In the genomic region with DNA sequence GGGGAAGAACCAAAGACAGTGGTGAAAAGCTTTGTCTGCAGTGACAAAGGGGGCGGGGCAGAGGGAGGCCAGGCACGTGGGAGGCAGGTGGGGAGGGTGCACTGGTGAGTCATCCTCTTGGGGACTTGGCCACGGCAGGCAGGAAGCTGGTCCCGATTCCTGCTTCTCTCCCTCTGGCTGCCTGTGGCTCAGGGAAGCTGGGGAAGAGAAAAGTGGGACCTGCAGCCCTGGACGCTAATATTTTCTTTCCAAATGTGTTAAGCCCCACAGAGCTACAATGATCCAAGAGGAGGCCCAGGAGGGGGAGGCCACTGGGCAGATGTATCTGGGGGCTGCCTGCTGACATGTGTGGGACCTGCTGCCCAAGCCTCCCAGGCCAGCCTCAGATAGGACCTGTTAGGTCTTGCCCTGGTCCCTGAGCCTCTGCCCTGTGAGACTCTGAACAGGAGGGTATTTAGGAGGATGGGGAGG, we compare ENCODE assay signal across 8 cellular contexts.
DNase-seq lines count a peak whose midpoint lies in the region; ATAC-seq, FAIRE-seq and TF ChIP-seq lines count a peak whose summit lies in the region.

No MANE protein-coding gene starts in this region.

- no peaks in the 10 kb centered on the region for H3K9me3 Mint-ChIP-seq in activated T-helper 1 cell treated with anti-CD3 and anti-CD28 coated beads, Interleukin-12 subunit alpha, Interleukin-12 subunit beta, Interleukin-2, Interleukin-4 antibody, amounts not matched to agents 30 ng/mL and 10 ng/mL and 1 ng/mL, durations not matched to agents 14 hours and 24 hours and 36 hours

- no peaks in the 10 kb centered on the region for H3K36me3 Mint-ChIP-seq in activated T-helper 1 cell treated with anti-CD3 and anti-CD28 coated beads, Interleukin-12 subunit alpha, Interleukin-12 subunit beta, Interleukin-2, Interleukin-4 antibody, amounts not matched to agents 30 ng/mL and 10 ng/mL and 1 ng/mL, durations not matched to agents 14 hours and 24 hours and 36 hours (ENCODE audit: low read depth)

- no TSS peak for BruUV-seq in K562 (replicated peaks; lab: Mats Ljungman, UMichigan)

- DNase-seq in BE2C (peak; percentile 93), NCI-H2171 (lab: John Stamatoyannopoulos, UW) (peak; percentile 29), K562 (ENCODE audit: extremely low read depth in 1 of 4, low spot score in 3 of 4) (peak; percentile 72 to 86 (median 82)), left lobe of liver (ENCODE audit: low spot score) (no peak), kidney glomerular epithelial cell (lab: John Stamatoyannopoulos, UW) (no peak)
- no peak for DNase-seq in activated T-helper 1 cell treated with anti-CD3 and anti-CD28 coated beads, Interleukin-12 subunit alpha, Interleukin-12 subunit beta, Interleukin-2, Interleukin-4 antibody, amounts not matched to agents 30 ng/mL and 10 ng/mL and 1 ng/mL, durations not matched to agents 14 hours and 24 hours and 36 hours (ENCODE audit: low spot score)

- H3K36me3 ChIP-seq in BE2C (no peaks in the 10 kb centered on the region), K562 (ENCODE audit: control insufficient read depth, insufficient read depth, low read length) (no peaks in the 10 kb centered on the region)

- POLR2A ChIA-PET in K562 (lab: Yijun Ruan, JAX): no interaction called here

- H3K9me1 ChIP-seq in K562 (ENCODE audit: control insufficient read depth, insufficient read depth, low read length): no peaks in the 10 kb centered on the region

- no peaks in the 10 kb centered on the region for H3K9me3 ChIP-seq in BE2C
- no peaks in the 10 kb centered on the region for H3K9me3 ChIP-seq in K562 (replicated peaks; ENCODE audit: control insufficient read depth, insufficient read depth, low read depth, low read length)

- H3K27me3 ChIP-seq in BE2C (no peaks in the 10 kb centered on the region), K562 (ENCODE audit: control insufficient read depth in 2 of 2, insufficient read depth in 2 of 2, low read length in 2 of 2) (peaks cover 2 to 27% of the 10 kb centered on the region in 2 experiments)

- peak; percentile 86 for FAIRE-seq in K562 (lab: Jason Lieb, UNC)

- H3K4me3 ChIP-seq in BE2C (ENCODE audit: low read depth, low read length) (no peak overlapping the region), K562 (no peak overlapping the region)

- no peak overlapping the region for H3K4me3 Mint-ChIP-seq in activated T-helper 1 cell treated with anti-CD3 and anti-CD28 coated beads, Interleukin-12 subunit alpha, Interleukin-12 subunit beta, Interleukin-2, Interleukin-4 antibody, amounts not matched to agents 30 ng/mL and 10 ng/mL and 1 ng/mL, durations not matched to agents 14 hours and 24 hours and 36 hours

- no peaks in the 10 kb centered on the region for H3K79me2 ChIP-seq in K562 (ENCODE audit: control insufficient read depth, insufficient read depth, low read length)

- TF ChIP-seq RAD21 in K562 (CRISPR knock-in tag; conservative IDR thresholded peaks at IDR 0.05 in 1 of 2, IDR thresholded peaks at IDR 0.05 in 1 of 2): no peak

- 0% methylated on average over 5 of the region's 5 CpGs for WGBS in K562 (ENCODE audit: insufficient coverage, low coverage, missing lambda C conversion rate)

- no peak overlapping the region for H3K27ac Mint-ChIP-seq in activated T-helper 1 cell treated with anti-CD3 and anti-CD28 coated beads, Interleukin-12 subunit alpha, Interleukin-12 subunit beta, Interleukin-2, Interleukin-4 antibody, amounts not matched to agents 30 ng/mL and 10 ng/mL and 1 ng/mL, durations not matched to agents 14 hours and 24 hours and 36 hours

- ATAC-seq in GM21723 (IDR thresholded peaks at IDR 0.05; ENCODE audit: unreplicated experiment): peak; percentile 70
- ATAC-seq in K562: peak; percentile 96
- peak; percentile 65 for ATAC-seq in left lobe of liver
- ATAC-seq in HG02840 (IDR thresholded peaks at IDR 0.05; ENCODE audit: low FRiP score, unreplicated experiment): no peak

- peak; percentile 15; the same call in 1 of the 2 replicates for TF ChIP-seq EP300 in K562 (IDR thresholded peaks at IDR 0.05; ENCODE audit: low read length)

- TF ChIP-seq CTCF in BE2C (IDR thresholded peaks at IDR 0.05; ENCODE audit: low read depth, low read length) (no peak), K562 (IDR thresholded peaks at IDR 0.05 in 2 of 3, conservative IDR thresholded peaks at IDR 0.05 in 1 of 3; ENCODE audit: insufficient read depth in 2 of 3, low read depth in 1 of 3, low read length in 3 of 3) (no peak)

- no peak overlapping the region for H3K4me2 ChIP-seq in K562 (ENCODE audit: insufficient read depth, low read length)

- H3K27me3 Mint-ChIP-seq in activated T-helper 1 cell treated with anti-CD3 and anti-CD28 coated beads, Interleukin-12 subunit alpha, Interleukin-12 subunit beta, Interleukin-2, Interleukin-4 antibody, amounts not matched to agents 30 ng/mL and 10 ng/mL and 1 ng/mL, durations not matched to agents 14 hours and 24 hours and 36 hours (ENCODE audit: insufficient read depth): no peaks in the 10 kb centered on the region

- in situ Hi-C loops in K562 (cut with MboI): no loop called here

- CTCF ChIA-PET in K562 (lab: Yijun Ruan, JAX; ENCODE audit: low intra/inter-chr PET ratio): no interaction called here

- peaks cover 4% of the 10 kb centered on the region; the same call in 1 of the 2 replicates for H4K20me1 ChIP-seq in K562 (replicated peaks; ENCODE audit: control insufficient read depth, insufficient read depth, low read length)

- H3K4me1 ChIP-seq in BE2C (peaks cover 35% of the 10 kb centered on the region), K562 (replicated peaks in 1 of 2; ENCODE audit: control insufficient read depth in 2 of 2, insufficient read depth in 2 of 2, low read length in 2 of 2) (no peaks in the 10 kb centered on the region; a peak in 2 of 5 replicates)

- no peak overlapping the region for H2AFZ ChIP-seq in K562 (ENCODE audit: low read depth, low read length)

- H3K4me1 Mint-ChIP-seq in activated T-helper 1 cell treated with anti-CD3 and anti-CD28 coated beads, Interleukin-12 subunit alpha, Interleukin-12 subunit beta, Interleukin-2, Interleukin-4 antibody, amounts not matched to agents 30 ng/mL and 10 ng/mL and 1 ng/mL, durations not matched to agents 14 hours and 24 hours and 36 hours (ENCODE audit: low read depth): no peaks in the 10 kb centered on the region

- H3K27ac ChIP-seq in K562 (ENCODE audit: extremely low read depth, low read depth, low read length): no peak overlapping the region

- intact Hi-C loops in K562 (cut with micrococcal nuclease): no loop called here
- intact Hi-C loops in activated T-helper 1 cell treated with anti-CD3 and anti-CD28 coated beads, Interleukin-12 subunit alpha, Interleukin-12 subunit beta, Interleukin-2, Interleukin-4 antibody, amounts not matched to agents 30 ng/mL and 10 ng/mL and 1 ng/mL, durations not matched to agents 14 hours and 24 hours and 36 hours (cut with micrococcal nuclease): loop anchor here (10.0 kb wide), 1 partner anchor 231 kb away; no protein-coding TSS in a partner anchor

- 0 out of 4 replicates have a peak overlapping the region, but pooled peaks of 1 of the 2 experiments have one; percentile 39 for H3K9ac ChIP-seq in K562 (ENCODE audit: insufficient read depth in 1 of 2, low read depth in 2 of 2, low read length in 2 of 2)

- no peak for TF ChIP-seq POLR2A in K562 (conservative IDR thresholded peaks at IDR 0.05)

TF ChIP-seq in K562, 482 proteins besides CTCF, POLR2A, EP300 and RAD21 (continues in another document):
- peak; percentile 76; the same call in 1 of the 2 replicates for TF ChIP-seq JUNB (CRISPR knock-in tag; conservative IDR thresholded peaks at IDR 0.05)
- TF ChIP-seq PHF21A (IDR thresholded peaks at IDR 0.05; ENCODE audit: borderline replicate concordance, low read depth): peak; percentile 94
- TF ChIP-seq PTBP1 (IDR thresholded peaks at IDR 0.05; ENCODE audit: low read depth, low read length): no peak
- peak; percentile 28; the same call in 1 of the 2 replicates for TF ChIP-seq NFE2 (IDR thresholded peaks at IDR 0.05; ENCODE audit: low read depth)
- no peak for TF ChIP-seq TAF1 (IDR thresholded peaks at IDR 0.05; ENCODE audit: control insufficient read depth, extremely low read depth, insufficient read depth, low read length, severe bottlenecking)
- no peak for TF ChIP-seq CREBBP (IDR thresholded peaks at IDR 0.05; ENCODE audit: low read depth, low read length)
- no peak for TF ChIP-seq HNRNPH1 (optimal IDR thresholded peaks at IDR 0.05; ENCODE audit: low read depth, low read length)
- no peak for TF ChIP-seq HDAC6 (IDR thresholded peaks at IDR 0.05; ENCODE audit: low read depth, low read length)
- TF ChIP-seq, protein P1, sequence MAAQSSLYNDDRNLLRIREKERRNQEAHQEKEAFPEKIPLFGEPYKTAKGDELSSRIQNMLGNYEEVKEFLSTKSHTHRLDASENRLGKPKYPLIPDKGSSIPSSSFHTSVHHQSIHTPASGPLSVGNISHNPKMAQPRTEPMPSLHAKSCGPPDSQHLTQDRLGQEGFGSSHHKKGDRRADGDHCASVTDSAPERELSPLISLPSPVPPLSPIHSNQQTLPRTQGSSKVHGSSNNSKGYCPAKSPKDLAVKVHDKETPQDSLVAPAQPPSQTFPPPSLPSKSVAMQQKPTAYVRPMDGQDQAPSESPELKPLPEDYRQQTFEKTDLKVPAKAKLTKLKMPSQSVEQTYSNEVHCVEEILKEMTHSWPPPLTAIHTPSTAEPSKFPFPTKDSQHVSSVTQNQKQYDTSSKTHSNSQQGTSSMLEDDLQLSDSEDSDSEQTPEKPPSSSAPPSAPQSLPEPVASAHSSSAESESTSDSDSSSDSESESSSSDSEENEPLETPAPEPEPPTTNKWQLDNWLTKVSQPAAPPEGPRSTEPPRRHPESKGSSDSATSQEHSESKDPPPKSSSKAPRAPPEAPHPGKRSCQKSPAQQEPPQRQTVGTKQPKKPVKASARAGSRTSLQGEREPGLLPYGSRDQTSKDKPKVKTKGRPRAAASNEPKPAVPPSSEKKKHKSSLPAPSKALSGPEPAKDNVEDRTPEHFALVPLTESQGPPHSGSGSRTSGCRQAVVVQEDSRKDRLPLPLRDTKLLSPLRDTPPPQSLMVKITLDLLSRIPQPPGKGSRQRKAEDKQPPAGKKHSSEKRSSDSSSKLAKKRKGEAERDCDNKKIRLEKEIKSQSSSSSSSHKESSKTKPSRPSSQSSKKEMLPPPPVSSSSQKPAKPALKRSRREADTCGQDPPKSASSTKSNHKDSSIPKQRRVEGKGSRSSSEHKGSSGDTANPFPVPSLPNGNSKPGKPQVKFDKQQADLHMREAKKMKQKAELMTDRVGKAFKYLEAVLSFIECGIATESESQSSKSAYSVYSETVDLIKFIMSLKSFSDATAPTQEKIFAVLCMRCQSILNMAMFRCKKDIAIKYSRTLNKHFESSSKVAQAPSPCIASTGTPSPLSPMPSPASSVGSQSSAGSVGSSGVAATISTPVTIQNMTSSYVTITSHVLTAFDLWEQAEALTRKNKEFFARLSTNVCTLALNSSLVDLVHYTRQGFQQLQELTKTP (IDR thresholded peaks at IDR 0.05; ENCODE audit: low read depth in 1 of 2, partially characterized antibody in 2 of 2): peak in 1 of 2 experiments; percentile 64
- TF ChIP-seq SREBF2 (CRISPR knock-in tag; IDR thresholded peaks at IDR 0.05): no peak
- TF ChIP-seq KDM1A (IDR thresholded peaks at IDR 0.05): peak; percentile 26 to 43; a peak in 2 of 4 replicates

Comparison
In these comparisons a context has a peak if more than half of its experiments do, and no peak if none do; other contexts are left out.
1. DNase-seq: peak in BE2C (single experiment), NCI-H2171 (single experiment) and K562 (4 of 4); none in left lobe of liver (single experiment), kidney glomerular epithelial cell (single experiment) and activated T-helper 1 cell treated with anti-CD3 and anti-CD28 coated beads, Interleukin-12 subunit alpha, Interleukin-12 subunit beta, Interleukin-2, Interleukin-4 antibody, amounts not matched to agents 30 ng/mL and 10 ng/mL and 1 ng/mL, durations not matched to agents 14 hours and 24 hours and 36 hours (single experiment).